ENCODE assay signal across 9 cellular contexts in genomic region chr20:8153281-8153908, GRCh38. TPM values are rescaled to one million over a fixed set of nuclear protein-coding genes. Genes with fewer than 3 reads are reported as not detected.
A peak's percentile ranks its signal among the peaks of the same experiment; 100 is the strongest.
DNase-seq lines count a peak whose midpoint lies in the region; ATAC-seq and TF ChIP-seq lines count a peak whose summit lies in the region.
"Had no signal": no experiment of that assay in that cellular context is flagged by ENCODE, and none has a peak within 500 bp of the region (broad histone marks: within the 10 kb centered on the region; RNA-seq: fewer than 3 reads in every experiment).

No MANE protein-coding gene starts in this region.

- no peaks in the 10 kb centered on the region for H3K79me1 ChIP-seq in mesendoderm (ENCODE audit: low read length)

- H3K27ac Mint-ChIP-seq in Calu3 (ENCODE audit: unreplicated experiment): no peak overlapping the region

- no peak for TF ChIP-seq CTCF in Calu3 (IDR thresholded peaks at IDR 0.05; ENCODE audit: unreplicated experiment)
- no peak for TF ChIP-seq CTCF in uterus (IDR thresholded peaks at IDR 0.05)

- H3K27me3 ChIP-seq in mesendoderm (ENCODE audit: insufficient read depth, low read length, poor library complexity): no peaks in the 10 kb centered on the region
- no peaks in the 10 kb centered on the region for H3K27me3 ChIP-seq in uterus

- TF ChIP-seq POLR2A in uterus (IDR thresholded peaks at IDR 0.05): no peak

- peaks cover 30% of the 10 kb centered on the region for H3K4me1 Mint-ChIP-seq in Calu3 (ENCODE audit: low read depth, unreplicated experiment)

- intact Hi-C loops in Calu3 (cut with micrococcal nuclease; ENCODE audit: unreplicated experiment): no loop called here
- intact Hi-C loops in uterus (cut with DNase I; ENCODE audit: low total_unique reads): no loop called here

- H4K8ac ChIP-seq in mesendoderm (ENCODE audit: low read depth, low read length): no peak overlapping the region

- H3K56ac ChIP-seq in mesendoderm (ENCODE audit: low read length): no peak overlapping the region

- no peak overlapping the region for H3K4me3 Mint-ChIP-seq in Calu3 (ENCODE audit: low read depth, unreplicated experiment)

- BruUV-seq in Calu3 (replicated peaks; lab: Mats Ljungman, UMichigan): no TSS peak

- no peak overlapping the region for H3K27ac ChIP-seq in mesendoderm (ENCODE audit: low read depth, low read length)
- no peak overlapping the region for H3K27ac ChIP-seq in uterus

- no peaks in the 10 kb centered on the region for H3K36me3 ChIP-seq in mesendoderm (ENCODE audit: control insufficient read depth, insufficient read depth, low read length)
- no peaks in the 10 kb centered on the region for H3K36me3 ChIP-seq in uterus

- H3K9ac ChIP-seq in mesendoderm (ENCODE audit: low read length): no peak overlapping the region

- H3K27me3 Mint-ChIP-seq in Calu3 (ENCODE audit: unreplicated experiment): no peaks in the 10 kb centered on the region

- H4K5ac ChIP-seq in mesendoderm (ENCODE audit: low read length): no peak overlapping the region

- no peak overlapping the region for H2BK15ac ChIP-seq in mesendoderm (replicated peaks; ENCODE audit: low read depth)

- no peak overlapping the region for H3K23ac ChIP-seq in mesendoderm (ENCODE audit: low read length)

- no peak overlapping the region for H3K18ac ChIP-seq in mesendoderm (ENCODE audit: low read length)

- no CpG with 5 or more reads among the region's 3 CpGs for WGBS in mesendoderm (ENCODE audit: extremely low coverage, insufficient coverage, low lambda C conversion rate)

- H3K4ac ChIP-seq in mesendoderm (ENCODE audit: low read depth, low read length): no peak overlapping the region

- DNase-seq in EH (ENCODE audit: low read depth) (peak; percentile 66), RPMI8226 (peak; percentile 81), left lobe of liver (ENCODE audit: low spot score) (no peak), NCI-H187 (lab: John Stamatoyannopoulos, UW) (no peak), mesendoderm (no peak), Calu3 (no peak), uterus (no peak)

- no peaks in the 10 kb centered on the region for H3K79me2 ChIP-seq in mesendoderm (ENCODE audit: control insufficient read depth, insufficient read depth, low read length)

- no peaks in the 10 kb centered on the region for H3K9me3 ChIP-seq in uterus

- no peak overlapping the region for H3K4me3 ChIP-seq in mesendoderm (ENCODE audit: low read length)
- no peak overlapping the region for H3K4me3 ChIP-seq in uterus

- peaks cover 6% of the 10 kb centered on the region for H3K9me3 Mint-ChIP-seq in Calu3 (ENCODE audit: low read depth, unreplicated experiment)

- CTCF ChIA-PET in Calu3 (lab: Charles Lee): no interaction called here

- no peak overlapping the region for H3K4me2 ChIP-seq in mesendoderm (ENCODE audit: low read length)

- peak; percentile 71 for ATAC-seq in GM21423 (IDR thresholded peaks at IDR 0.05; ENCODE audit: unreplicated experiment)
- peak; percentile 11 for ATAC-seq in left lobe of liver
- ATAC-seq: Panc1 had no signal

- no peak overlapping the region for H2AK5ac ChIP-seq in mesendoderm (ENCODE audit: low read length)

- H2BK120ac ChIP-seq in mesendoderm (ENCODE audit: low read depth, low read length): no peak overlapping the region

- no peak overlapping the region for H2BK5ac ChIP-seq in mesendoderm (ENCODE audit: low read length)

- H3K36me3 Mint-ChIP-seq in Calu3 (ENCODE audit: insufficient read depth, unreplicated experiment): no peaks in the 10 kb centered on the region

- H3K4me1 ChIP-seq in mesendoderm (ENCODE audit: control insufficient read depth, low read depth, low read length) (no peaks in the 10 kb centered on the region), uterus (peaks cover 4 to 5% of the 10 kb centered on the region in 2 donors)

RNA-seq across cellular contexts. Expression of gene PLCB1, which starts 21.3 kb away (rescaled TPM):
- total RNA-seq in left lobe of liver (3.9 TPM), Calu3 (2022) (6.0 and 7.6 TPM in 2 replicates), uterus (100 to 1,000 TPM in 1 of 4 donors, 10 to 100 TPM in 3; 13.5 to 110 (median 30.4) TPM)
- 4.6 TPM for polyA plus RNA-seq in mesendoderm (2013, experiment 1 of 2)
- 5.1 TPM for polyA plus RNA-seq in mesendoderm (2013, experiment 2 of 2)

Comparison
In these comparisons a context has a peak if more than half of its experiments do, and no peak if none do; other contexts are left out.
1. DNase-seq: peak in EH (single experiment) and RPMI8226 (single experiment); none in left lobe of liver (single experiment), NCI-H187 (0 of 2), mesendoderm (single experiment), Calu3 (single experiment) and uterus (0 of 2).